In the genomic region with DNA sequence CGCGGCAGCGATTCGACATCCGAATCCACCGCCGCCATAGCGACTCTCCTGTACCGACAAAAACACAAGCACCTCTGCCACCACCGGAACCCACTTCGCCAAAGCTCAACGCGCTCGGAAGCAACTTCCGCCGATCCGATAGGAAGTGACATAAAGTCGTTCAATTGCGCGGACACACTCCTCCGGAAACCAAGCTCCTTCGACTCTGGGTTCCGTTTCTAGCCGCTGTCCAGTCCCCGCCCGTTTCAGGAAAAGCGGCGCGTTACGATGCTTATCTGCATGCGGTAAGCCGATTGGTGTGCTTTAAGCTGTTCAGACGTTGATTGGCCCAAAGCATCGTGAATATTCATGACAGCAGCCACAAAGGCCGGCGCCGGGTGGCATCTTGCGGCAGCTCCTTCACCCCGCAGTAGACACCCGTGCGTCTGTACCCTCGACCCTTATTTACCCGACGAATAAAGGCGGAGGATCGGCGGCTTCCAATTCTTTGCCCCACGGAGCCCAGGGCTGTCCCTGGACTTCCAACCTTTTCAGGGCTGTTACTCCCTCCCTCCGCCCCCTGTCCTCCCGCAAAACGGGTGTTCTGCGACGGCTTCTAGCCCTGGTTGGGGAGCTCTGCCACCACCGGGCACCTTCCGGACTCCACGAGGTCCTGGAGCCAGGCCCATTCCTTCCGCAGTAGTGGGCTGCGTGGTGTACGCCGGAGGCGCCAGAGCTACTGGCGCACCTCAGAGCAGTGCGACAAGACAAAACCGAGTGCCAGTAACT, we compare ENCODE assay signal across 8 cellular contexts. TPM values are rescaled to one million over a fixed set of nuclear protein-coding genes. Genes with fewer than 3 reads are reported as not detected.
DNase-seq lines count a peak whose midpoint lies in the region; ATAC-seq and TF ChIP-seq lines count a peak whose summit lies in the region.

Gene TUT1, minus strand, starts transcription at position 76 of the 768 bp plus-strand sequence. Its CDS starts 38 bp downstream, at position 38.

- no peak for TF ChIP-seq CTCF in GM20000 (IDR thresholded peaks at IDR 0.05; ENCODE audit: extremely low read depth, missing control alignments)

- CTCF ChIA-PET in activated CD8-positive, alpha-beta memory T cell treated with anti-CD3 and anti-CD28 coated beads for 36 hours (lab: Charles Lee) = interaction anchor here (0.5 to 3.5 kb wide), 22 partner anchors 8 to 190 kb away, joined by 3 to 46 read pairs (median 4); partner anchors contain the start of genes B3GAT3, C11orf98, CSKMT and EML3

- H3K27me3 Mint-ChIP-seq in effector memory CD8-positive, alpha-beta T cell = no peaks in the 10 kb centered on the region

- peaks cover 75% of the 10 kb centered on the region for H3K36me3 Mint-ChIP-seq in effector memory CD8-positive, alpha-beta T cell (ENCODE audit: insufficient read depth)

- H3K4me1 Mint-ChIP-seq in effector memory CD8-positive, alpha-beta T cell (ENCODE audit: low read depth in 2 of 2) = peaks cover 30 to 33% of the 10 kb centered on the region in 2 donors

- DNase-seq in CMK (ENCODE audit: low read depth) (peak; percentile 99), GM20000 (ENCODE audit: low spot score) (peak; percentile 88), HT-29 (ENCODE audit: low spot score) (peak; percentile 100), NOMO-1 (lab: John Stamatoyannopoulos, UW; ENCODE audit: unreplicated experiment in 2 of 2) (peak; percentile 99), medulla oblongata (ENCODE audit: extremely low spot score) (peak; percentile 99)
- peak; percentile 95 to 96 (median 95) for DNase-seq in effector memory CD8-positive, alpha-beta T cell
- peak; percentile 94 for DNase-seq in stimulated activated CD8-positive, alpha-beta memory T cell treated with anti-CD3 and anti-CD28 coated beads, Interleukin-12 subunit alpha, Interleukin-12 subunit beta, amount 100 ng/mL, for 1 hour (ENCODE audit: low read depth)

- ATAC-seq in effector memory CD8-positive, alpha-beta T cell (replicated peaks) = peak; percentile 81

- POLR2A ChIA-PET in activated CD8-positive, alpha-beta memory T cell treated with anti-CD3 and anti-CD28 coated beads for 36 hours (lab: Charles Lee) = interaction anchor here (0.6 to 3.2 kb wide), 26 partner anchors 9 to 265 kb away, joined by 3 to 44 read pairs (median 6); partner anchors contain the start of genes B3GAT3, C11orf98, CSKMT and EEF1G

- H3K4me3 Mint-ChIP-seq in effector memory CD8-positive, alpha-beta T cell = peak within 1 kb of the TSS; percentile 92 to 97

- H3K9me3 Mint-ChIP-seq in effector memory CD8-positive, alpha-beta T cell = no peaks in the 10 kb centered on the region

- peak within 1 kb of the TSS; percentile 98 to 99 for H3K27ac Mint-ChIP-seq in effector memory CD8-positive, alpha-beta T cell

RNA-seq across cellular contexts. Expression of gene TUT1, which starts in this region (rescaled TPM):
- total RNA-seq in HT-29 (2014; rRNA removed; shearing (Covaris generic)) = 19.3 and 25.1 TPM in 2 replicates
- total RNA-seq in activated CD8-positive, alpha-beta memory T cell treated with anti-CD3 and anti-CD28 coated beads for 36 hours = 10 to 100 TPM; 30.9 to 33.0 TPM

Comparison
In these comparisons a context has a peak if more than half of its experiments do, and no peak if none do; other contexts are left out.
1. Peak in every context shown above with its lines: DNase-seq and ATAC-seq.